21 cellular contexts compared by ENCODE assay signal in the genomic region with DNA sequence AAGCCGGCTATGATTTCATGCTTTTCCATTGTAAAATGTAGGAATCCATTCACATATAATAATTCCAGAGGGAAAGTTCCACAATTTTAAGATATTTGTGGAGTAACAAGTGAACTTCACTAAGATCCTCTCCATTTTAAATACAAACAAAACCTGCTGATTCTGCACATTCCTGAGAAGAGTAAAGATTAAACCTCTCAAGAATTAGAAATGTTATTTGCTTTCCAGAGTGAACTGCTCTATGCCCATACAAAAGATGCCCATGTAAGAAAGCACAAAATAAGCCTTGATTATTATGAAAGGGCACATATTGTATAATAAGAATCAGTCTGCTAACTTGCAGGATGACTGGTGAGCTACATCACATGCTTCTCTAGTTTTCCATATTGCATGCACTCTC.
"Had no signal": no experiment of that assay in that cellular context is flagged by ENCODE, and none has a peak within 500 bp of the region (broad histone marks: within the 10 kb centered on the region; RNA-seq: fewer than 3 reads in every experiment).

No MANE protein-coding gene starts in this region.

- H3K9me3 ChIP-seq: ovary, vagina had no signal

- H3K36me3 ChIP-seq: heart right ventricle, ovary, right atrium auricular region, tibial nerve, vagina had no signal

- DNase-seq: heart right ventricle; islet precursor cell; left ventricle myocardium superior; mesendoderm; naive B cell; ovary; stimulated activated CD4-positive, alpha-beta T cell treated with anti-CD3 and anti-CD28 coated beads, Interleukin-12 subunit alpha, Interleukin-12 subunit beta, amount 100 ng/mL, for 4 hours; stimulated activated CD4-positive, alpha-beta T cell treated with anti-CD3 and anti-CD28 coated beads, Interleukin-4, amount 100 ng/mL, for 4 hours; stimulated activated CD8-positive, alpha-beta memory T cell treated with anti-CD3 and anti-CD28 coated beads, Interleukin-4, amount 100 ng/mL, for 48 hours; stimulated activated naive CD4-positive, alpha-beta T cell treated with Interleukin-2 at 50 U/mL for 16 hours; stimulated activated naive CD8-positive, alpha-beta T cell treated with anti-CD3 and anti-CD28 coated beads, Interleukin-15, amount 100 ng/mL, for 72 hours; substantia nigra had no signal

- ATAC-seq: heart right ventricle; left ventricle myocardium superior; natural killer cell treated with Interleukin-12 subunit alpha and Interleukin-12 subunit beta and Interleukin-15 and Interleukin-18, amount 100 ng/mL, for 72 hours; sciatic nerve; stimulated activated memory B cell treated with anti-CD40 and anti-IgM and Interleukin-4, amounts not matched to agents 10 μg/mL and 1 μg/mL and 100 μg/mL, for 72 hours; stimulated activated naive CD8-positive, alpha-beta T cell treated with anti-CD3 and anti-CD28 coated beads, Interleukin-15, amount 100 ng/mL, for 72 hours had no signal

- H3K27ac ChIP-seq: heart right ventricle, hepatocyte, ovary, right atrium auricular region, skin epidermis, tibial nerve, vagina had no signal

- H3K27me3 ChIP-seq: heart right ventricle, hepatocyte, ovary, right atrium auricular region, tibial nerve, vagina had no signal

- H3K4me2 ChIP-seq: hepatocyte had no signal

- H2AFZ ChIP-seq: hepatocyte had no signal

- H3K79me2 ChIP-seq: hepatocyte had no signal

- H3K4me3 ChIP-seq: heart right ventricle, hepatocyte, lung, ovary, right atrium auricular region, skin epidermis, tibial nerve, vagina had no signal

- H3K4me1 ChIP-seq: heart right ventricle, right atrium auricular region, tibial nerve, vagina had no signal
